ENCODE assay signal across 14 cellular contexts in the genomic region with DNA sequence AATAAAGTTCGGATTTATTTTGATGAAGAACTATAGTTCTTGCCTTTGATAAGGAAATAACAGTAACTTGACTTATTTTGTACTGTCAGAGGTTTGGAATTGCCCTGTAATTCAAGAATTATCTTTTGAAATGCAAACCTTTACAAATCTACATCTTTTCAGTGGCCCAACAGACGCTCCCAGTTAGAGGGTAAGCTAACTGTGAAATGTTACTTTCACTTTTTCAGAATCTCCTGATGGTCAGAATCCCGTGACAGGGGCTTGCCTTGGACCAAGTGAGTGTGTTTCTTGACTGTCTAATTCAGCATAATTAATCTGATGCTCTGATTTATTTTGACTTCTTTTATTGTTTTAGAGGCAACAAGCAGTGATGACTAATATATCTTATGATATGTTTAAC.
A peak's percentile ranks its signal among the peaks of the same experiment; 100 is the strongest.
DNase-seq lines count a peak whose midpoint lies in the region; ATAC-seq and TF ChIP-seq lines count a peak whose summit lies in the region.
"Had no signal": no experiment of that assay in that cellular context is flagged by ENCODE, and none has a peak within 500 bp of the region (broad histone marks: within the 10 kb centered on the region; RNA-seq: fewer than 3 reads in every experiment).

No MANE protein-coding gene starts in this region.

- ATAC-seq in GM19397 (IDR thresholded peaks at IDR 0.05; ENCODE audit: unreplicated experiment) = peak; percentile 40
- ATAC-seq: T-helper 17 cell had no signal

- TF ChIP-seq CTCF in AG10803 (conservative IDR thresholded peaks at IDR 0.05; ENCODE audit: low read length) (no peak), fibroblast of pulmonary artery (IDR thresholded peaks at IDR 0.05; ENCODE audit: low read length, missing control alignments) (no peak)

- H3K4me3 ChIP-seq in AG10803 (ENCODE audit: low read length) (peak overlapping the region; percentile 27), fibroblast of pulmonary artery (replicated peaks; ENCODE audit: low read depth, low read length) (peak overlapping the region; percentile 24)

- peak; percentile 6 for DNase-seq in AG10803 (ENCODE audit: low read depth)
- DNase-seq in M059J (ENCODE audit: low read depth) = peak; percentile 12
- peak; percentile 13 for DNase-seq in fibroblast of pulmonary artery (ENCODE audit: low read depth)
- DNase-seq in SHP77 (lab: John Stamatoyannopoulos, UW) = no peak
- DNase-seq in ureter (ENCODE audit: low spot score) = no peak
- DNase-seq in dermis blood vessel endothelial cell = no peak
- no peak for DNase-seq in SKM-1 treated with dmso at 0.1 percent for 144 hours (lab: John Stamatoyannopoulos, UW; ENCODE audit: unreplicated experiment)
- DNase-seq: activated CD8-positive, alpha-beta memory T cell treated with anti-CD3 and anti-CD28 coated beads for 24 hours; amniotic stem cell; erythroblast; NK-92 treated with Interleukin-12 subunit alpha and Interleukin-12 subunit beta, amount 100 ng/mL, for 24 hours; occipital lobe; T-helper 17 cell had no signal

Comparison
In these comparisons a context has a peak if more than half of its experiments do, and no peak if none do; other contexts are left out.
1. DNase-seq: peak in AG10803 (single experiment), M059J (single experiment) and fibroblast of pulmonary artery (single experiment); none in SHP77 (0 of 2), ureter (single experiment), dermis blood vessel endothelial cell (single experiment) and SKM-1 treated with dmso at 0.1 percent for 144 hours (single experiment).